In genomic region chr7:131613909-131614308, GRCh38 we compare ENCODE assay signal across 26 cellular contexts. TPM values are rescaled to one million over a fixed set of nuclear protein-coding genes. Genes with fewer than 3 reads are reported as not detected.
A peak's percentile ranks its signal among the peaks of the same experiment; 100 is the strongest.
DNase-seq lines count a peak whose midpoint lies in the region; ATAC-seq, FAIRE-seq and TF ChIP-seq lines count a peak whose summit lies in the region.
"Had no signal": no experiment of that assay in that cellular context is flagged by ENCODE, and none has a peak within 500 bp of the region (broad histone marks: within the 10 kb centered on the region; RNA-seq: fewer than 3 reads in every experiment).

No MANE protein-coding gene starts in this region.

- no peak for DNase-seq in left ventricle myocardium inferior
- no peak for DNase-seq in heart right ventricle
- DNase-seq in H1 (ENCODE audit: low read depth in 1 of 2, low spot score in 2 of 2) = no peak
- no peak for DNase-seq in neuronal stem cell (ENCODE audit: low spot score)
- DNase-seq in NK-92 (lab: John Stamatoyannopoulos, UW; ENCODE audit: unreplicated experiment) = no peak
- DNase-seq in coronary artery (ENCODE audit: low spot score) = no peak
- DNase-seq: 8988T; ACHN; BE2C; C1 segment of cervical spinal cord; CD4-positive, alpha-beta memory T cell; CD4-positive, CD25-positive, alpha-beta regulatory T cell; CD8-positive, alpha-beta memory T cell; COR-L47; DMS 273 treated with DMSO at 0.1 percent for 48 hours; DMS153; DMS53; DMS79; DND-41; EL; GDM1 had no signal

- H2BK15ac ChIP-seq in H1 (ENCODE audit: low read length) (no peak overlapping the region), neuronal stem cell (ENCODE audit: low read length) (peak overlapping the region; percentile 45)

- H2BK5ac ChIP-seq in H1 (ENCODE audit: low read depth, low read length) (peak overlapping the region; percentile 1; the same call in 1 of the 2 replicates), neuronal stem cell (ENCODE audit: low read length) (no peak overlapping the region)

- H3K27me3 ChIP-seq in left ventricle myocardium inferior (ENCODE audit: low read depth) (no peaks in the 10 kb centered on the region), heart right ventricle (no peaks in the 10 kb centered on the region), H1 (replicated peaks in 1 of 4; ENCODE audit: control insufficient read depth in 3 of 4, extremely low read depth in 1 of 4, insufficient read depth in 3 of 4, low read length in 3 of 4) (no peaks in the 10 kb centered on the region), neuronal stem cell (ENCODE audit: control insufficient read depth in 3 of 3, insufficient read depth in 3 of 3, low read depth in 1 of 3, low read length in 3 of 3) (peaks cover 0 to 3% (median 0%) of the 10 kb centered on the region in 3 experiments)
- H3K27me3 ChIP-seq: BE2C, BLaER1 had no signal

- TF ChIP-seq POLR2A in H1 (IDR thresholded peaks at IDR 0.05; ENCODE audit: control extremely low read depth in 1 of 2, low read depth in 2 of 2, low read length in 2 of 2) = no peak

- TF ChIP-seq RAD21 in H1 (IDR thresholded peaks at IDR 0.05 in 1 of 2, conservative IDR thresholded peaks at IDR 0.05 in 1 of 2; ENCODE audit: low read depth in 2 of 2, low read length in 2 of 2) = no peak

- POLR2A ChIA-PET in H1 (lab: Charles Lee; ENCODE audit: partially characterized antibody) = interaction anchor here (4.1 kb wide), 1 partner anchor 9 kb away, joined by 18 read pairs; no protein-coding TSS in a partner anchor

- H2BK20ac ChIP-seq in H1 (ENCODE audit: low read length) = no peak overlapping the region

- CTCF ChIA-PET in H1 (lab: Charles Lee; ENCODE audit: partially characterized antibody) = interaction anchor here (0.9 to 2.5 kb wide), 2 partner anchors 41 to 67 kb away, joined by 3 to 12 read pairs; no protein-coding TSS in a partner anchor

- intact Hi-C loops in left ventricle myocardium inferior (cut with micrococcal nuclease) = no loop called here
- intact Hi-C loops in heart right ventricle (cut with DNase I) = no loop called here

- H3K23ac ChIP-seq in H1 (ENCODE audit: insufficient read length) = no peak overlapping the region
- no peak overlapping the region for H3K23ac ChIP-seq in neuronal stem cell (ENCODE audit: low read depth, low read length, poor library complexity)

- H3K79me1 ChIP-seq in H1 (ENCODE audit: low read depth, low read length) = no peaks in the 10 kb centered on the region
- no peaks in the 10 kb centered on the region for H3K79me1 ChIP-seq in neuronal stem cell (ENCODE audit: low read depth, low read length)

- H4K8ac ChIP-seq in H1 (ENCODE audit: extremely low read depth, insufficient read depth, low read length) (no peak overlapping the region), neuronal stem cell (ENCODE audit: low read depth, low read length) (no peak overlapping the region)

- H3K9me3 ChIP-seq in left ventricle myocardium inferior (replicated peaks) (no peaks in the 10 kb centered on the region), heart right ventricle (no peaks in the 10 kb centered on the region), H1 (ENCODE audit: insufficient read depth in 2 of 2, low read depth in 1 of 2, low read length in 1 of 2) (no peaks in the 10 kb centered on the region), neuronal stem cell (replicated peaks in 1 of 2; ENCODE audit: control insufficient read depth in 2 of 2, insufficient read depth in 1 of 2, low read depth in 1 of 2, low read length in 2 of 2) (no peaks in the 10 kb centered on the region)
- H3K9me3 ChIP-seq: BE2C, BLaER1 had no signal

- H3K27ac ChIP-seq in left ventricle myocardium inferior (replicated peaks) = peak overlapping the region; percentile 76
- peak overlapping the region in 1 of 10 donors; percentile 10 for H3K27ac ChIP-seq in heart right ventricle
- no peak overlapping the region for H3K27ac ChIP-seq in H1 (ENCODE audit: low read depth, low read length)
- H3K27ac ChIP-seq in neuronal stem cell (replicated peaks; ENCODE audit: low read length) = no peak overlapping the region
- H3K27ac ChIP-seq in coronary artery = no peak overlapping the region
- H3K27ac ChIP-seq: BLaER1 had no signal

- ATAC-seq in heart right ventricle = no peak
- ATAC-seq: GM12878 had no signal

- no peak overlapping the region for H3K4me3 ChIP-seq in left ventricle myocardium inferior
- H3K4me3 ChIP-seq in heart right ventricle = no peak overlapping the region
- no peak overlapping the region for H3K4me3 ChIP-seq in H1 (ENCODE audit: extremely low read depth in 1 of 4, insufficient read depth in 2 of 4, low read depth in 3 of 4, low read length in 4 of 4)
- H3K4me3 ChIP-seq in neuronal stem cell (ENCODE audit: low read length in 2 of 2) = no peak overlapping the region
- H3K4me3 ChIP-seq in coronary artery = no peak overlapping the region
- H3K4me3 ChIP-seq: BLaER1, GM12878 had no signal

- H4K20me1 ChIP-seq in H1 (replicated peaks in 1 of 2; ENCODE audit: control insufficient read depth in 1 of 2, insufficient read depth in 2 of 2, low read length in 2 of 2) = no peaks in the 10 kb centered on the region
- H4K20me1 ChIP-seq: BLaER1 had no signal

- FAIRE-seq in H1 (lab: Jason Lieb, UNC) = no peak
- FAIRE-seq: A204.1, GM12878, GM12892, GM18507 had no signal

- no peak overlapping the region for H3K56ac ChIP-seq in H1 (replicated peaks; ENCODE audit: insufficient read length, low read depth, low read length)

- H3K18ac ChIP-seq in H1 (ENCODE audit: extremely low read depth, low read length) = no peak overlapping the region; the same call in 1 of the 2 replicates
- peak overlapping the region; percentile 20 for H3K18ac ChIP-seq in neuronal stem cell (ENCODE audit: low read length)

- H3K4ac ChIP-seq in H1 (replicated peaks; ENCODE audit: insufficient read length, low read depth, low read length) (no peak overlapping the region), neuronal stem cell (ENCODE audit: low read length) (no peak overlapping the region)

- H2BK12ac ChIP-seq in H1 (ENCODE audit: low read depth, low read length) (peak overlapping the region; percentile 90; the same call in 1 of the 2 replicates), neuronal stem cell (ENCODE audit: low read length) (no peak overlapping the region)

- H2BK120ac ChIP-seq in H1 (replicated peaks; ENCODE audit: low read depth, low read length) = peak overlapping the region; percentile 69
- H2BK120ac ChIP-seq in neuronal stem cell (ENCODE audit: low read depth, low read length) = no peak overlapping the region

- H3K4me2 ChIP-seq in H1 (ENCODE audit: insufficient read depth in 1 of 2, low read depth in 2 of 2, low read length in 2 of 2) (no peak overlapping the region), neuronal stem cell (ENCODE audit: insufficient read depth, low read length, poor library complexity, severe bottlenecking) (no peak overlapping the region)
- H3K4me2 ChIP-seq: BLaER1 had no signal

- no peak for TF ChIP-seq CTCF in left ventricle myocardium inferior (IDR thresholded peaks at IDR 0.05; ENCODE audit: borderline replicate concordance)
- no peak for TF ChIP-seq CTCF in heart right ventricle (IDR thresholded peaks at IDR 0.05)
- TF ChIP-seq CTCF in H1 (IDR thresholded peaks at IDR 0.05; ENCODE audit: control extremely low read depth in 1 of 3, insufficient read depth in 1 of 3, low read depth in 1 of 3, low read length in 3 of 3) = no peak
- TF ChIP-seq CTCF in coronary artery (IDR thresholded peaks at IDR 0.05) = no peak

- no peaks in the 10 kb centered on the region for H3K79me2 ChIP-seq in H1 (ENCODE audit: control insufficient read depth in 1 of 2, insufficient read depth in 2 of 2, low read length in 2 of 2)

- no peaks in the 10 kb centered on the region for H3K36me3 ChIP-seq in left ventricle myocardium inferior
- no peaks in the 10 kb centered on the region for H3K36me3 ChIP-seq in heart right ventricle
- no peaks in the 10 kb centered on the region for H3K36me3 ChIP-seq in H1 (ENCODE audit: control insufficient read depth in 2 of 4, insufficient read depth in 4 of 4, low read length in 3 of 4)
- H3K36me3 ChIP-seq in neuronal stem cell (replicated peaks in 1 of 2; ENCODE audit: control insufficient read depth in 2 of 2, insufficient read depth in 2 of 2, low read length in 2 of 2) = no peaks in the 10 kb centered on the region
- H3K36me3 ChIP-seq: BE2C, BLaER1 had no signal

- no peak overlapping the region for H2AFZ ChIP-seq in H1 (ENCODE audit: low read length)
- H2AFZ ChIP-seq in neuronal stem cell (ENCODE audit: low read length) = no peak overlapping the region

- no peak for TF ChIP-seq EP300 in H1 (IDR thresholded peaks at IDR 0.05; ENCODE audit: borderline replicate concordance in 1 of 2, low read depth in 2 of 2, low read length in 2 of 2)

- H3K14ac ChIP-seq in H1 (ENCODE audit: insufficient read length) = no peak overlapping the region
- H3K14ac ChIP-seq in neuronal stem cell (ENCODE audit: low read length) = no peak overlapping the region

- H3K4me1 ChIP-seq in left ventricle myocardium inferior (peaks cover 12% of the 10 kb centered on the region), heart right ventricle (peaks cover 0 to 7% (median 1%) of the 10 kb centered on the region in 9 donors), H1 (replicated peaks in 1 of 4; ENCODE audit: control insufficient read depth in 3 of 4, insufficient read depth in 4 of 4, low read length in 3 of 4) (peaks cover 0 to 8% (median 3%) of the 10 kb centered on the region in 4 experiments; a peak in 3 of 7 replicates), neuronal stem cell (ENCODE audit: control insufficient read depth in 2 of 2, insufficient read depth in 1 of 2, low read depth in 1 of 2, low read length in 2 of 2) (no peaks in the 10 kb centered on the region)
- H3K4me1 ChIP-seq: BE2C, BLaER1 had no signal

- H3K9ac ChIP-seq in H1 (replicated peaks in 1 of 4; ENCODE audit: extremely low read depth in 1 of 4, low read depth in 3 of 4, low read length in 3 of 4) (no peak overlapping the region), neuronal stem cell (ENCODE audit: low read depth, low read length, poor library complexity) (no peak overlapping the region)
- H3K9ac ChIP-seq: BLaER1 had no signal

- peaks cover 3% of the 10 kb centered on the region; the same call in 1 of the 2 replicates for H3K23me2 ChIP-seq in H1 (ENCODE audit: low read depth, low read length)

- H2AK5ac ChIP-seq in H1 (ENCODE audit: low read depth, low read length) (no peak overlapping the region; the same call in 1 of the 2 replicates), neuronal stem cell (ENCODE audit: low read depth, low read length) (no peak overlapping the region)

- WGBS in heart right ventricle, 2 donors = 73 to 77% methylated on average over 7 of the region's 7 CpGs
- 79% methylated on average over 7 of the region's 7 CpGs; no CpG with 5 or more reads in 1 of the 2 experiments for WGBS in H1 (ENCODE audit: extremely low coverage in 1 of 2, insufficient coverage in 1 of 2, insufficient read length in 1 of 2, insufficient replicate concordance in 2 of 2, low coverage in 1 of 2, low lambda C conversion rate in 2 of 2, missing lambda C conversion rate in 1 of 2), 2 experiments
- WGBS in neuronal stem cell (ENCODE audit: extremely low coverage in 2 of 2, insufficient read length in 2 of 2, insufficient replicate concordance in 1 of 2), 2 donors = no CpG with 5 or more reads among the region's 7 CpGs

- H4K91ac ChIP-seq in H1 (replicated peaks; ENCODE audit: insufficient read length, low read length) = peak overlapping the region; percentile 83
- H4K91ac ChIP-seq in neuronal stem cell (ENCODE audit: low read depth, low read length, poor library complexity) = no peak overlapping the region

- no peak overlapping the region for H4K5ac ChIP-seq in H1 (ENCODE audit: insufficient read length, low read depth, low read length)

RNA-seq across cellular contexts. Expression of gene PODXL, which starts 57.5 kb away (rescaled TPM):
- total RNA-seq in left ventricle myocardium inferior = 67.4 TPM
- total RNA-seq in heart right ventricle = 100 to 1,000 TPM in 1 of 10 donors, 10 to 100 TPM in 9; 43.7 to 162 (median 71.0) TPM
- polyA plus RNA-seq in heart right ventricle = 10 to 100 TPM; 34.4 to 41.3 TPM
- total RNA-seq in H1 (2021; fragmentation: NEBNext Ultra II Directional; extraction: Animal tissue kit (Norgen Biotek cat#: 25700)) = 925 and 945 TPM in 2 replicates
- 638 and 872 TPM in 2 replicates for polyA plus RNA-seq in H1 (2011; rRNA removed)
- polyA plus RNA-seq in H1 (2011; cell fraction: cytosol; rRNA removed) = 613 TPM
- polyA plus RNA-seq in H1 (2011; cell fraction: nucleus; rRNA removed) = 1,168 TPM
- polyA plus RNA-seq in H1 (2012, experiment 1 of 2) = 630 to 776 TPM (median 695 TPM) in 4 replicates
- 245 TPM for polyA plus RNA-seq in H1 (2012, experiment 2 of 2)
- polyA plus RNA-seq in H1 (2013, experiment 1 of 2) = 1,216 TPM
- 1,270 TPM for polyA plus RNA-seq in H1 (2013, experiment 2 of 2)
- 937 and 993 TPM in 2 replicates for polyA minus RNA-seq in H1 (2011; rRNA and poly(A)+ RNA removed)
- polyA minus RNA-seq in H1 (2011; cell fraction: cytosol; rRNA and poly(A)+ RNA removed) = 707 TPM
- polyA minus RNA-seq in H1 (2011; cell fraction: nucleus; rRNA and poly(A)+ RNA removed) = 436 TPM
- 42.1 TPM for polyA plus RNA-seq in neuronal stem cell (2013, experiment 1 of 2)
- polyA plus RNA-seq in neuronal stem cell (2013, experiment 2 of 2) = 42.8 TPM
